In genomic region chr5:77143998-77144836, GRCh38 we compare ENCODE assay signal across 1 cellular context.
TF ChIP-seq lines count a peak whose summit lies in the region.

No MANE protein-coding gene starts in this region.

TF ChIP-seq in HEK293T, 16 proteins besides CTCF, POLR2A, EP300 and RAD21 (continued from another document):
- no peak for TF ChIP-seq NFRKB (IDR thresholded peaks at IDR 0.05)
- TF ChIP-seq FOXM1 (IDR thresholded peaks at IDR 0.05; ENCODE audit: borderline replicate concordance), result no peak
- TF ChIP-seq SUZ12 (IDR thresholded peaks at IDR 0.05), result no peak
- TF ChIP-seq L3MBTL2 (conservative IDR thresholded peaks at IDR 0.05), result no peak
